17 cellular contexts compared by ENCODE assay signal in the genomic region with DNA sequence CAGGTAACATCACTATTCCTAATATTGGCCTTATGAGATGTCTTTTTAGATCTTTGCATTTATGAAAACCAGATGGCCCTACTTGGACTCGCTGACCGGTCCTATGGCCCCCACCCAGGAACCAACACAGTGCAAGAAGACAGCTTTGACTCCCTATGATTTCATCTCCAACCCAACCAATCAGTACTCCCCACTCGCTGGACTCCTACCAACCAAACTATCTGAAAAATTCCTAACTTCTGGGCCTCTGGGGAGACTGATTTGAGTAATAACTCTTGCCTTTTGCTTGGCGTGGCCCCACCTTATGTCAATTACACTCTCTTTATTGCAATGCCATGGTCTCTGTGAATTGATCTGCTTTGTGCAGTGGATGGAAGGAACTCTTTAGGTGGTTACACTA.
DNase-seq lines count a peak whose midpoint lies in the region; ATAC-seq and TF ChIP-seq lines count a peak whose summit lies in the region.
"Had no signal": no experiment of that assay in that cellular context is flagged by ENCODE, and none has a peak within 500 bp of the region (broad histone marks: within the 10 kb centered on the region; RNA-seq: fewer than 3 reads in every experiment).

No MANE protein-coding gene starts in this region.

- no peak overlapping the region for H3K27ac ChIP-seq in heart left ventricle
- H3K27ac ChIP-seq: 22Rv1; BLaER1 treated with 17β-estradiol and CSF1 and Interleukin-3, amounts not matched to agents 10 nM and 100 nM had no signal

- H3K9me3 ChIP-seq in heart left ventricle, result no peaks in the 10 kb centered on the region
- H3K9me3 ChIP-seq: BE2C; BLaER1 treated with 17β-estradiol and CSF1 and Interleukin-3, amounts not matched to agents 10 nM and 100 nM; HAP-1 had no signal

- no peak for TF ChIP-seq POLR2A in heart left ventricle (IDR thresholded peaks at IDR 0.05)

- intact Hi-C loops in Right ventricle myocardium inferior (cut with DNase I) (no loop called here), heart left ventricle (cut with DNase I) (no loop called here)

- peak; percentile 65 for ATAC-seq in Right ventricle myocardium inferior
- ATAC-seq in heart left ventricle, result no peak

- no peaks in the 10 kb centered on the region for H3K27me3 ChIP-seq in heart left ventricle
- H3K27me3 ChIP-seq: BE2C; BLaER1 treated with 17β-estradiol and CSF1 and Interleukin-3, amounts not matched to agents 10 nM and 100 nM had no signal

- H3K4me3 ChIP-seq in heart left ventricle, result no peak overlapping the region
- H3K4me3 ChIP-seq in AG10803 (ENCODE audit: low read length), result no peak overlapping the region
- no peak overlapping the region for H3K4me3 ChIP-seq in fibroblast of mammary gland (ENCODE audit: control insufficient read depth, low read depth, low read length)
- H3K4me3 ChIP-seq: BLaER1 treated with 17β-estradiol and CSF1 and Interleukin-3, amounts not matched to agents 10 nM and 100 nM; HAP-1 had no signal

- DNase-seq in Right ventricle myocardium inferior (ENCODE audit: missing footprints) (no peak), heart left ventricle (no peak), AG10803 (ENCODE audit: low read depth) (peak; percentile 17), fibroblast of mammary gland (ENCODE audit: low read depth) (peak; percentile 48), DMS153 (lab: John Stamatoyannopoulos, UW) (no peak), SKM-1 (lab: John Stamatoyannopoulos, UW; ENCODE audit: unreplicated experiment) (no peak)
- DNase-seq: AML-193; BE2C; Calu3; CD4-positive, alpha-beta memory T cell; COR-L47; DND-41; GOT3; HFFc6 had no signal

- no peak for TF ChIP-seq CTCF in heart left ventricle (IDR thresholded peaks at IDR 0.05)
- TF ChIP-seq CTCF in AG10803 (conservative IDR thresholded peaks at IDR 0.05; ENCODE audit: low read length), result no peak
- TF ChIP-seq CTCF in fibroblast of mammary gland (conservative IDR thresholded peaks at IDR 0.05; ENCODE audit: control insufficient read depth, insufficient read depth, low read depth, low read length), result no peak

- peaks cover 0 to 5% (median 0%) of the 10 kb centered on the region in 12 donors for H3K4me1 ChIP-seq in heart left ventricle
- H3K4me1 ChIP-seq: BE2C; BLaER1 treated with 17β-estradiol and CSF1 and Interleukin-3, amounts not matched to agents 10 nM and 100 nM; HAP-1 had no signal

- no peaks in the 10 kb centered on the region for H3K36me3 ChIP-seq in heart left ventricle
- H3K36me3 ChIP-seq: BE2C; BLaER1 treated with 17β-estradiol and CSF1 and Interleukin-3, amounts not matched to agents 10 nM and 100 nM; HAP-1 had no signal

- 82 to 91% (median 85%) methylated on average over 4 of the region's 4 CpGs for WGBS in heart left ventricle, 4 donors

Comparison
In these comparisons a context has a peak if more than half of its experiments do, and no peak if none do; other contexts are left out.
1. DNase-seq: peak in AG10803 (single experiment) and fibroblast of mammary gland (single experiment); none in Right ventricle myocardium inferior (single experiment), heart left ventricle (0 of 5), DMS153 (single experiment) and SKM-1 (single experiment).